ENCODE assay signal across 11 cellular contexts in the genomic region with DNA sequence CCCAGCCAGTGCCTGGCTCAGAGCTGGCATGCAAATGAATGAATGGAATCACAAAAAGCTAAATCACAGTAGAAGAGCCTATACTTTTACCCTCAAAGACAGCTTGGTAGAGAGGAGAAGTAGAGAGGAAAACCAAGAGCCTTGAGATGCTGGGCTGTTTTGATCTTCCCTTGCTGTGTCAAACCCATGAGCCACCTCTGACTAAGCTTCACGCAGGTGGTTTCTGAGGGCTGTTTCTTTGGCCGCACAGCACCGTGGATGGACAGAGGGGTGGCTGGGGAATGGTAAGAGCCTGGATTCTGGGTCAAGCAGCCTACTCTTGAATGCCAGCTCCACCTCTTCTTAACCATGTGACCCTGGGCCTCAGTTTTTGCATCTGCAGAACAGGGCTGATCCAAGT. TPM values are rescaled to one million over a fixed set of nuclear protein-coding genes. Genes with fewer than 3 reads are reported as not detected.
DNase-seq lines count a peak whose midpoint lies in the region; ATAC-seq lines count a peak whose summit lies in the region.
"Had no signal": no experiment of that assay in that cellular context is flagged by ENCODE, and none has a peak within 500 bp of the region (broad histone marks: within the 10 kb centered on the region; RNA-seq: fewer than 3 reads in every experiment).

No MANE protein-coding gene starts in this region.

- peak overlapping the region; percentile 47 for H3K4me3 Mint-ChIP-seq in activated CD4-positive, alpha-beta memory T cell treated with anti-CD3 and anti-CD28 coated beads, Interleukin-2, amount 10 ng/mL, durations not matched to agents 7 days and 5 days
- no peak overlapping the region for H3K4me3 Mint-ChIP-seq in dendritic cell treated with granulocyte-macrophage colony-stimulating factor and Interleukin-4, amounts not matched to agents 40 ng/mL and 50 ng/mL, for 4 days
- peak overlapping the region; percentile 70 for H3K4me3 Mint-ChIP-seq in stimulated activated naive CD8-positive, alpha-beta T cell treated with anti-CD3 and anti-CD28 coated beads, Interleukin-15, Interleukin-2, amounts not matched to agents 100 ng/mL and 50 ng/mL, for 24 hours
- H3K4me3 Mint-ChIP-seq: HFFc6 had no signal

- CTCF ChIA-PET in activated CD4-positive, alpha-beta memory T cell treated with anti-CD3 and anti-CD28 coated beads, Interleukin-2, amount 10 ng/mL, durations not matched to agents 7 days and 5 days (lab: Charles Lee): interaction anchor here (0.9 to 4.8 kb wide), 11 partner anchors 9 to 188 kb away, joined by 3 to 50 read pairs (median 11); partner anchors contain the start of gene ABCG1

- ATAC-seq in Right ventricle myocardium superior (ENCODE audit: poor library complexity) (no peak), GM18909 (IDR thresholded peaks at IDR 0.05; ENCODE audit: poor library complexity, unreplicated experiment) (no peak)
- ATAC-seq: body of pancreas had no signal

- peak overlapping the region; percentile 83 for H3K27ac Mint-ChIP-seq in activated CD4-positive, alpha-beta memory T cell treated with anti-CD3 and anti-CD28 coated beads, Interleukin-2, amount 10 ng/mL, durations not matched to agents 7 days and 5 days
- H3K27ac Mint-ChIP-seq in dendritic cell treated with granulocyte-macrophage colony-stimulating factor and Interleukin-4, amounts not matched to agents 40 ng/mL and 50 ng/mL, for 4 days: peak overlapping the region; percentile 62
- peak overlapping the region; percentile 84 for H3K27ac Mint-ChIP-seq in stimulated activated naive CD8-positive, alpha-beta T cell treated with anti-CD3 and anti-CD28 coated beads, Interleukin-15, Interleukin-2, amounts not matched to agents 100 ng/mL and 50 ng/mL, for 24 hours
- H3K27ac Mint-ChIP-seq: HFFc6 had no signal

- H3K4me1 Mint-ChIP-seq in activated CD4-positive, alpha-beta memory T cell treated with anti-CD3 and anti-CD28 coated beads, Interleukin-2, amount 10 ng/mL, durations not matched to agents 7 days and 5 days: peaks cover 73% of the 10 kb centered on the region
- H3K4me1 Mint-ChIP-seq in dendritic cell treated with granulocyte-macrophage colony-stimulating factor and Interleukin-4, amounts not matched to agents 40 ng/mL and 50 ng/mL, for 4 days (ENCODE audit: low read depth): peaks cover 83% of the 10 kb centered on the region
- H3K4me1 Mint-ChIP-seq in stimulated activated naive CD8-positive, alpha-beta T cell treated with anti-CD3 and anti-CD28 coated beads, Interleukin-15, Interleukin-2, amounts not matched to agents 100 ng/mL and 50 ng/mL, for 24 hours (ENCODE audit: low read depth): peaks cover 73% of the 10 kb centered on the region

- intact Hi-C loops in Right ventricle myocardium superior (cut with DNase I) (no loop called here), cardiac septum (cut with DNase I) (no loop called here)
- intact Hi-C loops in dendritic cell treated with granulocyte-macrophage colony-stimulating factor and Interleukin-4, amounts not matched to agents 40 ng/mL and 50 ng/mL, for 4 days (cut with micrococcal nuclease): no loop called here

- POLR2A ChIA-PET in activated CD4-positive, alpha-beta memory T cell treated with anti-CD3 and anti-CD28 coated beads, Interleukin-2, amount 10 ng/mL, durations not matched to agents 7 days and 5 days (lab: Charles Lee): interaction anchor here (0.7 to 8.9 kb wide), 17 partner anchors 9 to 187 kb away, joined by 3 to 246 read pairs (median 10); partner anchors contain the start of genes ABCG1 and UBASH3A

- H3K36me3 Mint-ChIP-seq in activated CD4-positive, alpha-beta memory T cell treated with anti-CD3 and anti-CD28 coated beads, Interleukin-2, amount 10 ng/mL, durations not matched to agents 7 days and 5 days (ENCODE audit: low read depth): peaks cover 2% of the 10 kb centered on the region
- peaks cover 7% of the 10 kb centered on the region for H3K36me3 Mint-ChIP-seq in dendritic cell treated with granulocyte-macrophage colony-stimulating factor and Interleukin-4, amounts not matched to agents 40 ng/mL and 50 ng/mL, for 4 days (ENCODE audit: low read depth)
- H3K36me3 Mint-ChIP-seq in stimulated activated naive CD8-positive, alpha-beta T cell treated with anti-CD3 and anti-CD28 coated beads, Interleukin-15, Interleukin-2, amounts not matched to agents 100 ng/mL and 50 ng/mL, for 24 hours (ENCODE audit: low read depth): no peaks in the 10 kb centered on the region

- no peaks in the 10 kb centered on the region for H3K9me3 Mint-ChIP-seq in activated CD4-positive, alpha-beta memory T cell treated with anti-CD3 and anti-CD28 coated beads, Interleukin-2, amount 10 ng/mL, durations not matched to agents 7 days and 5 days
- H3K9me3 Mint-ChIP-seq in dendritic cell treated with granulocyte-macrophage colony-stimulating factor and Interleukin-4, amounts not matched to agents 40 ng/mL and 50 ng/mL, for 4 days: no peaks in the 10 kb centered on the region
- no peaks in the 10 kb centered on the region for H3K9me3 Mint-ChIP-seq in stimulated activated naive CD8-positive, alpha-beta T cell treated with anti-CD3 and anti-CD28 coated beads, Interleukin-15, Interleukin-2, amounts not matched to agents 100 ng/mL and 50 ng/mL, for 24 hours
- H3K9me3 Mint-ChIP-seq: HFFc6 had no signal

- no peaks in the 10 kb centered on the region for H3K27me3 Mint-ChIP-seq in activated CD4-positive, alpha-beta memory T cell treated with anti-CD3 and anti-CD28 coated beads, Interleukin-2, amount 10 ng/mL, durations not matched to agents 7 days and 5 days
- peaks cover 12% of the 10 kb centered on the region for H3K27me3 Mint-ChIP-seq in dendritic cell treated with granulocyte-macrophage colony-stimulating factor and Interleukin-4, amounts not matched to agents 40 ng/mL and 50 ng/mL, for 4 days
- no peaks in the 10 kb centered on the region for H3K27me3 Mint-ChIP-seq in stimulated activated naive CD8-positive, alpha-beta T cell treated with anti-CD3 and anti-CD28 coated beads, Interleukin-15, Interleukin-2, amounts not matched to agents 100 ng/mL and 50 ng/mL, for 24 hours

- peak; percentile 10 for DNase-seq in Right ventricle myocardium superior
- no peak for DNase-seq in cardiac septum (ENCODE audit: low spot score)
- DNase-seq in activated CD4-positive, alpha-beta memory T cell treated with anti-CD3 and anti-CD28 coated beads, Interleukin-2, amount 10 ng/mL, durations not matched to agents 7 days and 5 days: peak; percentile 62
- no peak for DNase-seq in HCEC 1CT
- DNase-seq in NCI-H1694 treated with DMSO at 0.1 percent for 48 hours (lab: John Stamatoyannopoulos, UW): no peak
- DNase-seq: body of pancreas, HFFc6, NCI-H187 had no signal

RNA-seq across cellular contexts. Expression of gene ABCG1, which starts 18.6 kb away (rescaled TPM):
- total RNA-seq in Right ventricle myocardium superior (7.3 TPM), cardiac septum (6.3 TPM)
- 10 to 100 TPM; 23.7 to 25.3 TPM for total RNA-seq in activated CD4-positive, alpha-beta memory T cell treated with anti-CD3 and anti-CD28 coated beads, Interleukin-2, amount 10 ng/mL, durations not matched to agents 7 days and 5 days
- total RNA-seq: HFFc6 had no signal

Comparison
In these comparisons a context has a peak if more than half of its experiments do, and no peak if none do; other contexts are left out.
1. DNase-seq: peak in Right ventricle myocardium superior (single experiment) and activated CD4-positive, alpha-beta memory T cell treated with anti-CD3 and anti-CD28 coated beads, Interleukin-2, amount 10 ng/mL, durations not matched to agents 7 days and 5 days (single experiment); none in cardiac septum (single experiment), HCEC 1CT (single experiment) and NCI-H1694 treated with DMSO at 0.1 percent for 48 hours (single experiment).
2. Peak in every context shown above with its lines, with median percentiles within 50 percentile points of each other: H3K27ac Mint-ChIP-seq.